In the genomic region with DNA sequence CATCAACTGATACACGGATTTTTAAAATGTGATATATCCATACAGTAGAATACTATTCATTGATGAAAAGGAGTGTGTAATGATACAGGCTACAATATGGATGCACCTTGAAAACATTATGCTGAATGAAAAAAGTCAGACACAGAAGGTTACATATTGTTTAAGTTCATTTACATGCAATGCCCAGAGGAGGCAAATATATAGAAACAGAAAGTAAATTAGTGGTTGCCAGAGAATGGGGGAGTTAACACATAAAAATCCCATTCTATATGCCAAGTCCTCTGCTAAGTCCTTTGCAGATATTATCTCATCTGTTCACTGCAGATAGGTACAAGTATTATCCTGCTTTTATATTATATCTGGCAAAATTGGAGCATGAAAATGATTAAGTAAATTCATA, we compare ENCODE assay signal across 16 cellular contexts.
"Had no signal": no experiment of that assay in that cellular context is flagged by ENCODE, and none has a peak within 500 bp of the region (broad histone marks: within the 10 kb centered on the region; RNA-seq: fewer than 3 reads in every experiment).

No MANE protein-coding gene starts in this region.

- H3K36me3 Mint-ChIP-seq: activated naive CD4-positive, alpha-beta T cell treated with anti-CD3 and anti-CD28 coated beads, Interleukin-2, amount 50 U/mL, for 72 hours; neural progenitor cell had no signal

- H3K9me3 Mint-ChIP-seq: activated CD4-positive, alpha-beta T cell treated with anti-CD3 and anti-CD28 coated beads, Interleukin-2, amount 10 ng/mL, durations not matched to agents 24 days and 14 days; activated naive CD4-positive, alpha-beta T cell treated with anti-CD3 and anti-CD28 coated beads, Interleukin-2, amount 50 U/mL, for 72 hours; activated T-cell treated with anti-CD3 and anti-CD28 coated beads, Interleukin-2, amount 50 U/mL, for 72 hours; neural progenitor cell; stimulated activated naive CD8-positive, alpha-beta T cell treated with anti-CD3 and anti-CD28 coated beads, Interleukin-15, amount 100 ng/mL, for 72 hours had no signal

- H2AFZ ChIP-seq: neural progenitor cell had no signal

- H3K27me3 ChIP-seq: cardiac muscle cell, neural progenitor cell, upper lobe of right lung had no signal

- H3K4me1 Mint-ChIP-seq: activated CD4-positive, alpha-beta T cell treated with anti-CD3 and anti-CD28 coated beads, Interleukin-2, amount 10 ng/mL, durations not matched to agents 24 days and 14 days; endodermal cell; naive B cell; neural progenitor cell; stimulated activated naive CD8-positive, alpha-beta T cell treated with anti-CD3 and anti-CD28 coated beads, Interleukin-15, amount 100 ng/mL, for 72 hours; WTC11 had no signal

- H3K4me1 ChIP-seq: neural progenitor cell, upper lobe of right lung had no signal

- H3K36me3 ChIP-seq: cardiac muscle cell, neural progenitor cell, upper lobe of right lung had no signal

- DNase-seq: activated CD4-positive, alpha-beta T cell treated with anti-CD3 and anti-CD28 coated beads, Interleukin-2, amount 10 ng/mL, durations not matched to agents 24 days and 14 days; activated CD8-positive, alpha-beta memory T cell treated with anti-CD3 and anti-CD28 coated beads, Interleukin-2, amount 50 U/mL, for 48 hours; activated gamma-delta T cell; activated T-cell treated with anti-CD3 and anti-CD28 coated beads, Interleukin-2, amount 50 U/mL, for 72 hours; dorsolateral prefrontal cortex; endodermal cell; islet precursor cell; naive B cell; stimulated activated naive CD8-positive, alpha-beta T cell treated with anti-CD3 and anti-CD28 coated beads, Interleukin-15, amount 100 ng/mL, for 72 hours; upper lobe of right lung had no signal

- H3K9ac ChIP-seq: neural progenitor cell had no signal

- H3K4me3 ChIP-seq: cardiac muscle cell, dorsolateral prefrontal cortex, lung, neural progenitor cell, upper lobe of right lung had no signal

- H3K27ac ChIP-seq: cardiac muscle cell, dorsolateral prefrontal cortex, neural progenitor cell, upper lobe of right lung had no signal

- H3K4me3 Mint-ChIP-seq: activated CD4-positive, alpha-beta T cell treated with anti-CD3 and anti-CD28 coated beads, Interleukin-2, amount 10 ng/mL, durations not matched to agents 24 days and 14 days; activated T-cell treated with anti-CD3 and anti-CD28 coated beads, Interleukin-2, amount 50 U/mL, for 72 hours; endodermal cell; naive B cell; neural progenitor cell; stimulated activated naive CD8-positive, alpha-beta T cell treated with anti-CD3 and anti-CD28 coated beads, Interleukin-15, amount 100 ng/mL, for 72 hours; WTC11 had no signal

- ATAC-seq: activated naive CD4-positive, alpha-beta T cell treated with anti-CD3 and anti-CD28 coated beads, Interleukin-2, amount 50 U/mL, for 72 hours; activated T-cell treated with anti-CD3 and anti-CD28 coated beads, Interleukin-2, amount 50 U/mL, for 72 hours; sciatic nerve; stimulated activated naive CD8-positive, alpha-beta T cell treated with anti-CD3 and anti-CD28 coated beads, Interleukin-15, amount 100 ng/mL, for 72 hours; upper lobe of right lung; WTC11 had no signal

- H3K9me3 ChIP-seq: upper lobe of right lung had no signal

- H3K27ac Mint-ChIP-seq: activated CD4-positive, alpha-beta T cell treated with anti-CD3 and anti-CD28 coated beads, Interleukin-2, amount 10 ng/mL, durations not matched to agents 24 days and 14 days; activated naive CD4-positive, alpha-beta T cell treated with anti-CD3 and anti-CD28 coated beads, Interleukin-2, amount 50 U/mL, for 72 hours; activated T-cell treated with anti-CD3 and anti-CD28 coated beads, Interleukin-2, amount 50 U/mL, for 72 hours; endodermal cell; naive B cell; neural progenitor cell; stimulated activated naive CD8-positive, alpha-beta T cell treated with anti-CD3 and anti-CD28 coated beads, Interleukin-15, amount 100 ng/mL, for 72 hours; WTC11 had no signal

- H3K4me2 ChIP-seq: neural progenitor cell had no signal
